Comparison of ENCODE assay signal across 7 cellular contexts in the genomic region with DNA sequence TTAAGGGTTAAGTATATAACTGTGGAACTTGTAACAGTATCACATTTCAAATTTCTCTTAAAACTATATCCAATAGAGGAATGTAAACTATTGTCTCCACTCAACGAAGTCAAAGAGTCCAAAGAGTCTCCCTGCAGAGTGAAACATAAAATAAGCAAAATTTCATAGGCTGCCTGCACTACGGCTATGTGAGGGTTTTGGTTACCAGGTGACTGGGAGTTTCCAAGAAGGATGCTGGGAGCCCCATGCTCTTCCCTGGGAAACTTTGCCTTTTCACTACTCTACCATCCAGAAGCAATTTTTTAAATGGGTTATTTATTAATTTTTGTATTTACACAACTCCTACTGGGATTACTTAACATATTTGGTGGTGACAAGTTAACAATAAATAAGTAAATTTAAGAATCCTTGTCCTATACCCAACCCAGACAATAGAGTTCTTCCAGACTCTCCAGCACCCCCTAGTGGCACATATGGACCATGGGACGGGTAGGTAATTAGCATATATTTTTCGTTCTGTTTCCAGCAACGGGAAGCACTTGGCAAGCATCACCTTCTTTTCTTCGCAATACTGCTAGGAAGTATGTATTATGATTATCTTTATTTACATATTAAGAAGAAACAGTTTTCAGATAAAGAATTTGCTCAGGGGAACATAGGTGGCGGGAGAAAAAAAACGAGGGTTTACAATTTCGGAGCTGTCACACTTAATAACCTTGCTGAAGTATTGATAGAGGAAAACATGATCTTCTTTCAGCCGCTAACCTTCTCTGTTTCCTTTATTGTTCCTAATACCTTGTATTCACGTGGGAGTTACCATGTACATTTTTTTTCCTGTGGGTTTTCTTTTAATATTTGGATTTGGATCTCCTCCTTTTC. TPM values are rescaled to one million over a fixed set of nuclear protein-coding genes. Genes with fewer than 3 reads are reported as not detected.
DNase-seq lines count a peak whose midpoint lies in the region; ATAC-seq and TF ChIP-seq lines count a peak whose summit lies in the region.

No MANE protein-coding gene starts in this region.

- intact Hi-C loops in lower lobe of right lung (cut with DNase I) = no loop called here

- H3K36me3 ChIP-seq in lower lobe of right lung = peaks cover 9% of the 10 kb centered on the region

- H3K27ac ChIP-seq in coronary artery (peak overlapping the region in 1 of 2 donors; percentile 59), lower lobe of right lung (peak overlapping the region; percentile 81)

- H3K9me3 ChIP-seq in lower lobe of right lung = no peaks in the 10 kb centered on the region

- no peaks in the 10 kb centered on the region for H3K4me1 ChIP-seq in lower lobe of right lung

- DNase-seq in ELR (ENCODE audit: low read depth) (peak; percentile 60), M059J (ENCODE audit: low read depth) (peak; percentile 51), SW480 (ENCODE audit: low spot score) (peak; percentile 55), coronary artery (ENCODE audit: low spot score) (no peak), lower lobe of right lung (peak; percentile 52)
- DNase-seq in stimulated activated naive CD8-positive, alpha-beta T cell treated with anti-CD3 and anti-CD28 coated beads, Interleukin-15, Interleukin-2, amounts not matched to agents 100 U/mL and 50 U/mL, for 24 hours = peak; percentile 52

- TF ChIP-seq CTCF in coronary artery (IDR thresholded peaks at IDR 0.05) = peak; percentile 38
- peak; percentile 73 for TF ChIP-seq CTCF in lower lobe of right lung (IDR thresholded peaks at IDR 0.05)

- peak; percentile 92 for ATAC-seq in GM21526 (IDR thresholded peaks at IDR 0.05; ENCODE audit: low FRiP score, unreplicated experiment)
- ATAC-seq in lower lobe of right lung = peak; percentile 86 to 89
- ATAC-seq in stimulated activated naive CD8-positive, alpha-beta T cell treated with anti-CD3 and anti-CD28 coated beads, Interleukin-15, Interleukin-2, amounts not matched to agents 100 U/mL and 50 U/mL, for 24 hours = peak; percentile 57

- H3K4me3 ChIP-seq in coronary artery = peak overlapping the region; percentile 71
- H3K4me3 ChIP-seq in lower lobe of right lung = peak overlapping the region; percentile 53

- no peaks in the 10 kb centered on the region for H3K27me3 ChIP-seq in lower lobe of right lung (ENCODE audit: low read depth)

RNA-seq across cellular contexts. Expression of gene FMO2, which starts 3.5 kb away (rescaled TPM):
- not detected in 2 replicates for total RNA-seq in M059J (2014; rRNA removed; shearing (Covaris generic))
- total RNA-seq in lower lobe of right lung = 288 TPM

RNA-seq across cellular contexts. Expression of gene FMO1, which starts 59.7 kb away (rescaled TPM):
- total RNA-seq in M059J (2014; rRNA removed; shearing (Covaris generic)) = not detected in 2 replicates
- 2.4 TPM for total RNA-seq in lower lobe of right lung

Comparison
In these comparisons a context has a peak if more than half of its experiments do, and no peak if none do; other contexts are left out.
1. RNA of gene FMO2, which starts 3.5 kb away (total RNA-seq): 288 TPM in lower lobe of right lung (single experiment); not detected in M059J; every median in the first group is over 100 times any median in the second.
2. Peak in every context shown above with its lines, with median percentiles within 50 percentile points of each other: ATAC-seq.